1 cellular context compared by ENCODE assay signal in genomic region chr5:149860801-149861322, GRCh38.
TF ChIP-seq lines count a peak whose summit lies in the region.

No MANE protein-coding gene starts in this region.

TF ChIP-seq in GM12878, 131 proteins besides CTCF, POLR2A, EP300 and RAD21 (continued from another document and continues in another):
- TF ChIP-seq CEBPZ (IDR thresholded peaks at IDR 0.05; ENCODE audit: low read depth, low read length) (no peak), KAT2A (conservative IDR thresholded peaks at IDR 0.05; ENCODE audit: control insufficient read depth, low read depth, low read length) (no peak), CHD4 (IDR thresholded peaks at IDR 0.05) (no peak), BRCA1 (IDR thresholded peaks at IDR 0.05; ENCODE audit: low read depth, low read length) (no peak), RCOR1 (conservative IDR thresholded peaks at IDR 0.05; ENCODE audit: low read depth, low read length) (no peak), TCF7 (IDR thresholded peaks at IDR 0.05; ENCODE audit: borderline replicate concordance) (no peak), SMAD1 (IDR thresholded peaks at IDR 0.05; ENCODE audit: low read depth, partially characterized antibody) (no peak), MXI1 (IDR thresholded peaks at IDR 0.05; ENCODE audit: low read depth, low read length) (no peak), BCL11A (IDR thresholded peaks at IDR 0.05; ENCODE audit: low read depth, low read length) (no peak), EZH2 (IDR thresholded peaks at IDR 0.05; ENCODE audit: borderline replicate concordance, control insufficient read depth, low read depth, low read length) (no peak), RB1 (IDR thresholded peaks at IDR 0.05; ENCODE audit: borderline replicate concordance) (no peak), BCL3 (IDR thresholded peaks at IDR 0.05; ENCODE audit: borderline replicate concordance, insufficient read depth, low read depth, low read length, poor library complexity, severe bottlenecking) (no peak), RUNX3 (IDR thresholded peaks at IDR 0.05; ENCODE audit: low read length) (peak; percentile 41; the same call in 1 of the 2 replicates), ETV6 (conservative IDR thresholded peaks at IDR 0.05 in 1 of 2, IDR thresholded peaks at IDR 0.05 in 1 of 2; ENCODE audit: borderline replicate concordance in 1 of 2, low read depth in 1 of 2) (peak in 1 of 2 experiments; percentile 51; a peak in 1 of 4 replicates), SMARCA5 (IDR thresholded peaks at IDR 0.05) (no peak), RELB (IDR thresholded peaks at IDR 0.05; ENCODE audit: low read depth) (0 out of 2 replicates have a peak, but pooled peaks have one; percentile 35), E2F8 (IDR thresholded peaks at IDR 0.05; ENCODE audit: low read depth, partially characterized antibody) (no peak), HSF1 (IDR thresholded peaks at IDR 0.05; ENCODE audit: low read depth, low read length) (no peak), TARDBP (IDR thresholded peaks at IDR 0.05; ENCODE audit: borderline replicate concordance) (no peak), IRF3 (IDR thresholded peaks at IDR 0.05) (no peak), GABPA (IDR thresholded peaks at IDR 0.05; ENCODE audit: low read depth) (0 out of 2 replicates have a peak, but pooled peaks have one; percentile 45), HDGF (IDR thresholded peaks at IDR 0.05) (no peak), NR2C1 (IDR thresholded peaks at IDR 0.05) (no peak), MEF2B (IDR thresholded peaks at IDR 0.05; ENCODE audit: partially characterized antibody, poor library complexity, severe bottlenecking) (no peak), NFXL1 (IDR thresholded peaks at IDR 0.05; ENCODE audit: borderline replicate concordance) (no peak), GATAD2B (conservative IDR thresholded peaks at IDR 0.05; ENCODE audit: low read depth) (no peak), STAT3 (IDR thresholded peaks at IDR 0.05; ENCODE audit: low read depth, low read length) (no peak), ZBTB33 (IDR thresholded peaks at IDR 0.05) (no peak), ZNF622 (IDR thresholded peaks at IDR 0.05) (no peak), BACH1 (IDR thresholded peaks at IDR 0.05; ENCODE audit: borderline replicate concordance) (no peak; the same call in 1 of the 2 replicates), ZNF207 (IDR thresholded peaks at IDR 0.05; ENCODE audit: borderline replicate concordance) (no peak), SUZ12 (IDR thresholded peaks at IDR 0.05; ENCODE audit: unreplicated experiment) (no peak), FOXK2 (IDR thresholded peaks at IDR 0.05) (no peak), SIX5 (IDR thresholded peaks at IDR 0.05; ENCODE audit: low read depth, low read length, severe bottlenecking) (no peak), POU2F2 (IDR thresholded peaks at IDR 0.05; ENCODE audit: borderline replicate concordance, low read depth, low read length) (no peak), CBFB (IDR thresholded peaks at IDR 0.05; ENCODE audit: low read depth) (no peak), SP1 (IDR thresholded peaks at IDR 0.05; ENCODE audit: low read depth, low read length) (no peak), LARP7 (IDR thresholded peaks at IDR 0.05) (no peak), MTA3 (IDR thresholded peaks at IDR 0.05; ENCODE audit: borderline replicate concordance, low read length) (no peak), ZNF274 (IDR thresholded peaks at IDR 0.05; ENCODE audit: insufficient read depth, insufficient read length) (no peak), TAF1 (IDR thresholded peaks at IDR 0.05; ENCODE audit: borderline replicate concordance, low read depth, low read length) (no peak), PAX8 (IDR thresholded peaks at IDR 0.05) (no peak), SREBF1 (IDR thresholded peaks at IDR 0.05; ENCODE audit: low read length) (no peak), CREB1 (IDR thresholded peaks at IDR 0.05; ENCODE audit: low read depth) (no peak), BHLHE40 (IDR thresholded peaks at IDR 0.05; ENCODE audit: borderline replicate concordance in 1 of 2, low read depth in 2 of 2, low read length in 1 of 2) (peak; percentile 20 to 29; a peak in 1 of 4 replicates), KDM1A (IDR thresholded peaks at IDR 0.05; ENCODE audit: borderline replicate concordance) (no peak), STAT1 (conservative IDR thresholded peaks at IDR 0.05) (no peak), WRNIP1 (IDR thresholded peaks at IDR 0.05; ENCODE audit: borderline replicate concordance, low read depth, low read length) (no peak), IRF5 (IDR thresholded peaks at IDR 0.05; ENCODE audit: borderline replicate concordance) (no peak), NRF1 (conservative IDR thresholded peaks at IDR 0.05; ENCODE audit: low read depth, low read length) (no peak), RAD51 (IDR thresholded peaks at IDR 0.05) (peak; percentile 44; the same call in 1 of the 2 replicates), BMI1 (IDR thresholded peaks at IDR 0.05; ENCODE audit: borderline replicate concordance) (no peak)
